30 cellular contexts compared by ENCODE assay signal in the genomic region with DNA sequence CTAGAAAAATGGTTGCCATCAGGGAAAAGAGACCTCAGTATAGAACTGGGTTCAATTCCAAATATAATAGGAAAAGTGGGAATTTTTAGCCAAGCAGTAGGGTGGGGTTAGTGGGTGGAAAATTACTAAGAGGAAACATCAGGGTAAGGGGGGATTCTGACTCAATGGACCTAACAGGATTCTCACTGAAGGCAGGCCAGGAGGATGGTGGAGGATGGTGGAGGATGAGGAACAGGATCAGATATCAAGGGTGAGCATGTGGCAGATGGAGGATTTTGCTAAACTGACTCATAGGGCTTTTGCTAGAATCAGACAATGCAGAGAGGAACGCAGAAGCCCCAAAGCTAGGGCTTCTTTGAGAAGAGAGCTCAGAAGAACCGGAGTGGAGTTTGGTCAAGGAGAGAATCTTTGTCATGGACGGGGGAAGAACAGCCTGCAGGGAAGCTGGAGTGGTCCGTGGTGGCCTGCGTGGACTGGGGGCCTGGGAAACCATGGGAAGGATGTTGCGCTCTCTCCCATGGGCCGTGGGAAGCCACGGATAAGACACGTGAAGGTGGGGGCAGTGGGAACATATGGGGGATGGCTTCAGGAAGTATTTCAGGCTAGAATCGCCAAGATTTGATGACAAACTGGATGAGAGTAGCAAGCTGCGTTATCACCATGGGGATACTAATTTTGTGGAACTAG.
DNase-seq lines count a peak whose midpoint lies in the region; ATAC-seq, FAIRE-seq and TF ChIP-seq lines count a peak whose summit lies in the region.
"Had no signal": no experiment of that assay in that cellular context is flagged by ENCODE, and none has a peak within 500 bp of the region (broad histone marks: within the 10 kb centered on the region; RNA-seq: fewer than 3 reads in every experiment).

No MANE protein-coding gene starts in this region.

- H3K9me1 ChIP-seq in K562 (ENCODE audit: control insufficient read depth, insufficient read depth, low read length), result no peaks in the 10 kb centered on the region

- H3K4me3 ChIP-seq in K562 (no peak overlapping the region), iPS DF 6.9 (ENCODE audit: low read length) (no peak overlapping the region), smooth muscle cell (no peak overlapping the region), brain microvascular endothelial cell (ENCODE audit: low read depth, low read length) (no peak overlapping the region)
- H3K4me3 ChIP-seq: adrenal gland, ovary, suprapubic skin, uterus had no signal

- peak overlapping the region; percentile 12 for H3K27ac Mint-ChIP-seq in T-helper 2 cell treated with Interferon-gamma antibody and Interleukin-4, amounts not matched to agents 5 μg/mL and 100 μg/mL, for 36 hours
- H3K27ac Mint-ChIP-seq: B cell; immature natural killer cell; naive thymus-derived CD4-positive, alpha-beta T cell had no signal

- H3K4me1 Mint-ChIP-seq in T-helper 2 cell treated with Interferon-gamma antibody and Interleukin-4, amounts not matched to agents 5 μg/mL and 100 μg/mL, for 36 hours (ENCODE audit: low read depth), result peaks cover 27% of the 10 kb centered on the region
- H3K4me1 Mint-ChIP-seq: B cell, immature natural killer cell had no signal

- H3K4me2 ChIP-seq in K562 (ENCODE audit: insufficient read depth, low read length) (peak overlapping the region; percentile 38), smooth muscle cell (peak overlapping the region; percentile 67)

- no TSS peak for BruUV-seq in K562 (replicated peaks; lab: Mats Ljungman, UMichigan)

- H3K9me3 Mint-ChIP-seq in T-helper 2 cell treated with Interferon-gamma antibody and Interleukin-4, amounts not matched to agents 5 μg/mL and 100 μg/mL, for 36 hours, result peaks cover 12% of the 10 kb centered on the region

- H3K9me3 ChIP-seq in K562 (replicated peaks; ENCODE audit: control insufficient read depth, insufficient read depth, low read depth, low read length) (peaks cover 15% of the 10 kb centered on the region), iPS DF 6.9 (ENCODE audit: control insufficient read depth, insufficient read depth, low read length) (no peaks in the 10 kb centered on the region), smooth muscle cell (replicated peaks; ENCODE audit: low read depth) (no peaks in the 10 kb centered on the region)
- H3K9me3 ChIP-seq: adrenal gland, ovary, suprapubic skin, uterus had no signal

- DNase-seq in T-helper 2 cell treated with Interferon-gamma antibody and Interleukin-4, amounts not matched to agents 5 μg/mL and 100 μg/mL, for 36 hours (ENCODE audit: low spot score), result no peak
- DNase-seq in T-helper 2 cell, result no peak
- peak in 1 of 4 experiments; percentile 41 for DNase-seq in K562 (ENCODE audit: extremely low read depth in 1 of 4, low spot score in 3 of 4)
- DNase-seq in iPS DF 6.9 (ENCODE audit: low read depth, low spot score), result no peak
- DNase-seq in smooth muscle cell (lab: John Stamatoyannopoulos, UW; ENCODE audit: unreplicated experiment), result no peak
- DNase-seq in brain microvascular endothelial cell, result no peak
- DNase-seq in NCI-H2081 treated with DMSO at 0.1 percent for 48 hours (lab: John Stamatoyannopoulos, UW), result no peak
- DNase-seq: activated CD8-positive, alpha-beta memory T cell treated with anti-CD3 and anti-CD28 coated beads for 24 hours; activated naive CD4-positive, alpha-beta T cell; activated T-cell treated with anti-CD3 and anti-CD28 coated beads, Interleukin-2, amount 50 U/mL, for 4 hours; adrenal gland; dermis blood vessel endothelial cell; DMS79; immature natural killer cell; KBM-7; naive thymus-derived CD4-positive, alpha-beta T cell; NCI-H146; NCI-H345; ovary; retina; Right ventricle myocardium superior; SW 1271; uterus had no signal

- no peaks in the 10 kb centered on the region for H3K27me3 ChIP-seq in K562 (ENCODE audit: control insufficient read depth in 2 of 2, insufficient read depth in 2 of 2, low read length in 2 of 2)
- no peaks in the 10 kb centered on the region for H3K27me3 ChIP-seq in iPS DF 6.9 (ENCODE audit: control insufficient read depth, insufficient read depth, low read length)
- no peaks in the 10 kb centered on the region for H3K27me3 ChIP-seq in smooth muscle cell (ENCODE audit: low read depth)
- H3K27me3 ChIP-seq in brain microvascular endothelial cell (replicated peaks), result no peaks in the 10 kb centered on the region
- H3K27me3 ChIP-seq: adrenal gland, ovary, suprapubic skin, uterus had no signal

- TF ChIP-seq EP300 in K562 (IDR thresholded peaks at IDR 0.05; ENCODE audit: low read length), result peak; percentile 5; the same call in 1 of the 2 replicates

- TF ChIP-seq POLR2A in K562 (conservative IDR thresholded peaks at IDR 0.05), result no peak

- FAIRE-seq in K562 (lab: Jason Lieb, UNC), result no peak
- FAIRE-seq: A204.1, endothelial cell of umbilical vein, GM18507 had no signal

- peaks cover 22% of the 10 kb centered on the region for H3K79me2 ChIP-seq in K562 (ENCODE audit: control insufficient read depth, insufficient read depth, low read length)
- no peaks in the 10 kb centered on the region for H3K79me2 ChIP-seq in smooth muscle cell (ENCODE audit: low read depth)

- H4K20me1 ChIP-seq in K562 (replicated peaks; ENCODE audit: control insufficient read depth, insufficient read depth, low read length) (no peaks in the 10 kb centered on the region), smooth muscle cell (ENCODE audit: low read depth) (no peaks in the 10 kb centered on the region)

- 33% methylated on average over 11 of the region's 11 CpGs for WGBS in K562 (ENCODE audit: insufficient coverage, low coverage, missing lambda C conversion rate)
- no CpG with 5 or more reads among the region's 11 CpGs for WGBS in iPS DF 6.9 (ENCODE audit: insufficient coverage, insufficient read length)
- WGBS in smooth muscle cell (ENCODE audit: low lambda C conversion rate), result 67% methylated on average over 11 of the region's 11 CpGs

- in situ Hi-C loops in K562 (cut with MboI) (no loop called here), brain microvascular endothelial cell (cut with HindIII; ENCODE audit: low pct_ligation_motif_present, low sequenced_read_pairs) (no loop called here)

- TF ChIP-seq RAD21 in K562 (CRISPR knock-in tag; conservative IDR thresholded peaks at IDR 0.05 in 1 of 2, IDR thresholded peaks at IDR 0.05 in 1 of 2), result no peak

- ATAC-seq in K562, result no peak
- ATAC-seq in GM21515 (IDR thresholded peaks at IDR 0.05; ENCODE audit: unreplicated experiment), result no peak
- ATAC-seq: activated T-cell treated with anti-CD3 and anti-CD28 coated beads, Interleukin-2, amount 50 U/mL, for 4 hours; left lobe of liver; naive thymus-derived CD4-positive, alpha-beta T cell had no signal

- H3K9ac ChIP-seq in K562 (ENCODE audit: insufficient read depth in 1 of 2, low read depth in 2 of 2, low read length in 2 of 2), result peak overlapping the region in 1 of 2 experiments; percentile 39; a peak in 1 of 4 replicates
- H3K9ac ChIP-seq in smooth muscle cell (ENCODE audit: low read depth), result no peak overlapping the region

- H3K4me1 ChIP-seq in K562 (replicated peaks in 1 of 2; ENCODE audit: control insufficient read depth in 2 of 2, insufficient read depth in 2 of 2, low read length in 2 of 2) (peaks cover 33 to 51% of the 10 kb centered on the region in 2 experiments), iPS DF 6.9 (ENCODE audit: control insufficient read depth, insufficient read depth, low read length) (peaks cover 11% of the 10 kb centered on the region), smooth muscle cell (ENCODE audit: low read depth) (peaks cover 45% of the 10 kb centered on the region)
- H3K4me1 ChIP-seq: adrenal gland, suprapubic skin, uterus had no signal

- intact Hi-C loops in K562 (cut with micrococcal nuclease), result no loop called here

- POLR2A ChIA-PET in K562 (lab: Yijun Ruan, JAX), result interaction anchor here (0.7 to 1.4 kb wide), 2 partner anchors 11 to 37 kb away, joined by 3 to 4 read pairs; no protein-coding TSS in a partner anchor

- no peaks in the 10 kb centered on the region for H3K27me3 Mint-ChIP-seq in T-helper 2 cell treated with Interferon-gamma antibody and Interleukin-4, amounts not matched to agents 5 μg/mL and 100 μg/mL, for 36 hours (ENCODE audit: low read depth)

- H3K4me3 Mint-ChIP-seq in T-helper 2 cell treated with Interferon-gamma antibody and Interleukin-4, amounts not matched to agents 5 μg/mL and 100 μg/mL, for 36 hours, result peak overlapping the region; percentile 14
- H3K4me3 Mint-ChIP-seq: activated T-cell treated with anti-CD3 and anti-CD28 coated beads, Interleukin-2, amount 50 U/mL, for 4 hours; B cell; immature natural killer cell; naive thymus-derived CD4-positive, alpha-beta T cell had no signal

- no peak for TF ChIP-seq CTCF in K562 (IDR thresholded peaks at IDR 0.05 in 2 of 3, conservative IDR thresholded peaks at IDR 0.05 in 1 of 3; ENCODE audit: insufficient read depth in 2 of 3, low read depth in 1 of 3, low read length in 3 of 3)
- no peak for TF ChIP-seq CTCF in smooth muscle cell (IDR thresholded peaks at IDR 0.05; ENCODE audit: borderline replicate concordance, insufficient read depth, poor library complexity, severe bottlenecking)
- TF ChIP-seq CTCF in brain microvascular endothelial cell (IDR thresholded peaks at IDR 0.05; ENCODE audit: low read depth, low read length, missing control alignments), result no peak

- H3K36me3 Mint-ChIP-seq in T-helper 2 cell treated with Interferon-gamma antibody and Interleukin-4, amounts not matched to agents 5 μg/mL and 100 μg/mL, for 36 hours (ENCODE audit: low read depth), result no peaks in the 10 kb centered on the region
- H3K36me3 Mint-ChIP-seq: immature natural killer cell had no signal

- H3K36me3 ChIP-seq in K562 (ENCODE audit: control insufficient read depth, insufficient read depth, low read length) (0 out of 3 replicates have a peak, but pooled peaks cover 6% of the 10 kb centered on the region), iPS DF 6.9 (ENCODE audit: control insufficient read depth, insufficient read depth, low read length) (no peaks in the 10 kb centered on the region), smooth muscle cell (ENCODE audit: low read depth) (no peaks in the 10 kb centered on the region), brain microvascular endothelial cell (replicated peaks) (no peaks in the 10 kb centered on the region)
- H3K36me3 ChIP-seq: adrenal gland, ovary, uterus had no signal

- peak overlapping the region; percentile 58 for H2AFZ ChIP-seq in K562 (ENCODE audit: low read depth, low read length)
- no peak overlapping the region for H2AFZ ChIP-seq in smooth muscle cell (ENCODE audit: low read depth)

- CTCF ChIA-PET in K562 (lab: Yijun Ruan, JAX; ENCODE audit: low intra/inter-chr PET ratio), result no interaction called here

- no peaks in the 10 kb centered on the region for H3F3A ChIP-seq in smooth muscle cell (ENCODE audit: low read depth)

- H3K27ac ChIP-seq in K562 (ENCODE audit: extremely low read depth, low read depth, low read length) (peak overlapping the region; percentile 48; the same call in 2 of the 3 replicates), iPS DF 6.9 (ENCODE audit: low read length) (peak overlapping the region; percentile 96), smooth muscle cell (ENCODE audit: low read depth) (peak overlapping the region; percentile 44), brain microvascular endothelial cell (no peak overlapping the region)
- H3K27ac ChIP-seq: adrenal gland, ovary, suprapubic skin, uterus had no signal

TF ChIP-seq in K562, 482 proteins besides CTCF, POLR2A, EP300 and RAD21 (continues in another document):
- peak; percentile 50 to 74; a peak in 2 of 4 replicates for TF ChIP-seq TRIM24 (IDR thresholded peaks at IDR 0.05)
